1 cellular context compared by ENCODE assay signal in the genomic region with DNA sequence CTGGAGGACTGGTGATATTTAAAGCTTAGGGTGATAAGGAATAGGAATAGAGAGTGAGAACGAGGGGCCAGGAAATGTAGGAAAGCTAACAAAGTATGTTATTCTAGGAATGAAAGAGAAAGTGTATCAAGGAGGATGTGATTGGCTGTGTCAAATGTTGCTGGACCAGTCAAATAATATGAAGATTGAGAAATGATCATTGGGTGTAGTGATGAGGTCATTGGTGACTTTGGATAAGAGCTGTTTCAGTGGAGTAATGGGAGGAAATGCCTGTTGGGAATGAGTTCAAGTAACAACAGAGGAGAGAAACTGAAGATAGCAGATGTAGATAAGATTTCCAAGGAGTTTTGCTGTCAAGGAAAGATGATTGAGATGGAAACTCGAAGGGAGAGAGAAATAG.
TF ChIP-seq lines count a peak whose summit lies in the region.

No MANE protein-coding gene starts in this region.

TF ChIP-seq in WTC11, 78 proteins besides CTCF, POLR2A, EP300 and RAD21 (continued from another document):
- TF ChIP-seq, protein P1, sequence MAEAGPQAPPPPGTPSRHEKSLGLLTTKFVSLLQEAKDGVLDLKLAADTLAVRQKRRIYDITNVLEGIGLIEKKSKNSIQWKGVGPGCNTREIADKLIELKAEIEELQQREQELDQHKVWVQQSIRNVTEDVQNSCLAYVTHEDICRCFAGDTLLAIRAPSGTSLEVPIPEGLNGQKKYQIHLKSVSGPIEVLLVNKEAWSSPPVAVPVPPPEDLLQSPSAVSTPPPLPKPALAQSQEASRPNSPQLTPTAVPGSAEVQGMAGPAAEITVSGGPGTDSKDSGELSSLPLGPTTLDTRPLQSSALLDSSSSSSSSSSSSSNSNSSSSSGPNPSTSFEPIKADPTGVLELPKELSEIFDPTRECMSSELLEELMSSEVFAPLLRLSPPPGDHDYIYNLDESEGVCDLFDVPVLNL (CRISPR knock-in tag; IDR thresholded peaks at IDR 0.05; ENCODE audit: borderline replicate concordance, low read depth): no peak
- no peak for TF ChIP-seq JUN (CRISPR knock-in tag; IDR thresholded peaks at IDR 0.05)
- TF ChIP-seq, protein P2, sequence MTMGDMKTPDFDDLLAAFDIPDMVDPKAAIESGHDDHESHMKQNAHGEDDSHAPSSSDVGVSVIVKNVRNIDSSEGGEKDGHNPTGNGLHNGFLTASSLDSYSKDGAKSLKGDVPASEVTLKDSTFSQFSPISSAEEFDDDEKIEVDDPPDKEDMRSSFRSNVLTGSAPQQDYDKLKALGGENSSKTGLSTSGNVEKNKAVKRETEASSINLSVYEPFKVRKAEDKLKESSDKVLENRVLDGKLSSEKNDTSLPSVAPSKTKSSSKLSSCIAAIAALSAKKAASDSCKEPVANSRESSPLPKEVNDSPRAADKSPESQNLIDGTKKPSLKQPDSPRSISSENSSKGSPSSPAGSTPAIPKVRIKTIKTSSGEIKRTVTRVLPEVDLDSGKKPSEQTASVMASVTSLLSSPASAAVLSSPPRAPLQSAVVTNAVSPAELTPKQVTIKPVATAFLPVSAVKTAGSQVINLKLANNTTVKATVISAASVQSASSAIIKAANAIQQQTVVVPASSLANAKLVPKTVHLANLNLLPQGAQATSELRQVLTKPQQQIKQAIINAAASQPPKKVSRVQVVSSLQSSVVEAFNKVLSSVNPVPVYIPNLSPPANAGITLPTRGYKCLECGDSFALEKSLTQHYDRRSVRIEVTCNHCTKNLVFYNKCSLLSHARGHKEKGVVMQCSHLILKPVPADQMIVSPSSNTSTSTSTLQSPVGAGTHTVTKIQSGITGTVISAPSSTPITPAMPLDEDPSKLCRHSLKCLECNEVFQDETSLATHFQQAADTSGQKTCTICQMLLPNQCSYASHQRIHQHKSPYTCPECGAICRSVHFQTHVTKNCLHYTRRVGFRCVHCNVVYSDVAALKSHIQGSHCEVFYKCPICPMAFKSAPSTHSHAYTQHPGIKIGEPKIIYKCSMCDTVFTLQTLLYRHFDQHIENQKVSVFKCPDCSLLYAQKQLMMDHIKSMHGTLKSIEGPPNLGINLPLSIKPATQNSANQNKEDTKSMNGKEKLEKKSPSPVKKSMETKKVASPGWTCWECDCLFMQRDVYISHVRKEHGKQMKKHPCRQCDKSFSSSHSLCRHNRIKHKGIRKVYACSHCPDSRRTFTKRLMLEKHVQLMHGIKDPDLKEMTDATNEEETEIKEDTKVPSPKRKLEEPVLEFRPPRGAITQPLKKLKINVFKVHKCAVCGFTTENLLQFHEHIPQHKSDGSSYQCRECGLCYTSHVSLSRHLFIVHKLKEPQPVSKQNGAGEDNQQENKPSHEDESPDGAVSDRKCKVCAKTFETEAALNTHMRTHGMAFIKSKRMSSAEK (CRISPR knock-in tag; IDR thresholded peaks at IDR 0.05; ENCODE audit: borderline replicate concordance): no peak
- no peak for TF ChIP-seq CBFB (CRISPR knock-in tag; IDR thresholded peaks at IDR 0.05; ENCODE audit: low read depth)
- TF ChIP-seq, protein P3, sequence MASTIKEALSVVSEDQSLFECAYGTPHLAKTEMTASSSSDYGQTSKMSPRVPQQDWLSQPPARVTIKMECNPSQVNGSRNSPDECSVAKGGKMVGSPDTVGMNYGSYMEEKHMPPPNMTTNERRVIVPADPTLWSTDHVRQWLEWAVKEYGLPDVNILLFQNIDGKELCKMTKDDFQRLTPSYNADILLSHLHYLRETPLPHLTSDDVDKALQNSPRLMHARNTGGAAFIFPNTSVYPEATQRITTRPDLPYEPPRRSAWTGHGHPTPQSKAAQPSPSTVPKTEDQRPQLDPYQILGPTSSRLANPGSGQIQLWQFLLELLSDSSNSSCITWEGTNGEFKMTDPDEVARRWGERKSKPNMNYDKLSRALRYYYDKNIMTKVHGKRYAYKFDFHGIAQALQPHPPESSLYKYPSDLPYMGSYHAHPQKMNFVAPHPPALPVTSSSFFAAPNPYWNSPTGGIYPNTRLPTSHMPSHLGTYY (CRISPR knock-in tag; IDR thresholded peaks at IDR 0.05): no peak
- no peak for TF ChIP-seq ATF1 (CRISPR knock-in tag; IDR thresholded peaks at IDR 0.05)
- TF ChIP-seq ZNF416 (CRISPR knock-in tag; IDR thresholded peaks at IDR 0.05): no peak
- no peak for TF ChIP-seq ZBTB21 (CRISPR knock-in tag; IDR thresholded peaks at IDR 0.05; ENCODE audit: borderline replicate concordance)
- TF ChIP-seq ZNF138 (CRISPR knock-in tag; conservative IDR thresholded peaks at IDR 0.05): no peak
- TF ChIP-seq NR3C1 (CRISPR knock-in tag; conservative IDR thresholded peaks at IDR 0.05; ENCODE audit: low read depth): no peak
- no peak for TF ChIP-seq EMX1 (CRISPR knock-in tag; IDR thresholded peaks at IDR 0.05)
- no peak for TF ChIP-seq FOXK1 (CRISPR knock-in tag; IDR thresholded peaks at IDR 0.05)
